Comparison of ENCODE assay signal across 7 cellular contexts in genomic region chr20:24929867-24930723, GRCh38. TPM values are rescaled to one million over a fixed set of nuclear protein-coding genes. Genes with fewer than 3 reads are reported as not detected.
A peak's percentile ranks its signal among the peaks of the same experiment; 100 is the strongest.
DNase-seq lines count a peak whose midpoint lies in the region; ATAC-seq and TF ChIP-seq lines count a peak whose summit lies in the region.
"Not testable (repeated sequence)": the region's sequence is repeated elsewhere in the genome, so short reads cannot be mapped to it uniquely, and the experiment has no call there.

No MANE protein-coding gene starts in this region.

- H3K36me3 ChIP-seq in endodermal cell (ENCODE audit: control insufficient read depth, insufficient read depth, low read length); right lobe of liver: not testable (repeated sequence)

- TF ChIP-seq POLR2A in right lobe of liver (IDR thresholded peaks at IDR 0.05), result not testable (repeated sequence)

- H3K4me3 ChIP-seq in endodermal cell (ENCODE audit: low read length), result not testable (repeated sequence)
- H3K4me3 ChIP-seq in right lobe of liver, result peak overlapping the region in 1 of 3 donors; percentile 10

- 88 to 92% methylated on average over 11 to 13 of the region's 13 CpGs for WGBS in endodermal cell (ENCODE audit: insufficient coverage in 1 of 2, insufficient read length in 1 of 2), 2 experiments
- 32% methylated on average over 8 of the region's 13 CpGs for WGBS in right lobe of liver (ENCODE audit: insufficient coverage, low coverage, low lambda C conversion rate, missing lambda C conversion rate)

- TF ChIP-seq CTCF in endodermal cell (conservative IDR thresholded peaks at IDR 0.05); progenitor cell of endocrine pancreas (IDR thresholded peaks at IDR 0.05; ENCODE audit: unreplicated experiment): not testable (repeated sequence)
- peak in 2 of 4 donors; percentile 12 to 28 for TF ChIP-seq CTCF in right lobe of liver (IDR thresholded peaks at IDR 0.05)

- H3K4me1 Mint-ChIP-seq in activated T-helper 2 cell treated with anti-CD3 and anti-CD28 coated beads, Interferon-gamma antibody, Interleukin-2, Interleukin-4, amounts not matched to agents 10 μg/mL and 5 μg/mL and 100 μg/mL, durations not matched to agents 14 hours and 24 hours and 36 hours (ENCODE audit: low read depth), result peaks cover 34% of the 10 kb centered on the region
- H3K4me1 Mint-ChIP-seq in endodermal cell, result peaks cover 15% of the 10 kb centered on the region
- H3K4me1 Mint-ChIP-seq in progenitor cell of endocrine pancreas (ENCODE audit: low read depth), result peaks cover 19% of the 10 kb centered on the region

- peak overlapping the region; percentile 49 for H3K27ac Mint-ChIP-seq in activated T-helper 2 cell treated with anti-CD3 and anti-CD28 coated beads, Interferon-gamma antibody, Interleukin-2, Interleukin-4, amounts not matched to agents 10 μg/mL and 5 μg/mL and 100 μg/mL, durations not matched to agents 14 hours and 24 hours and 36 hours
- H3K27ac Mint-ChIP-seq in endodermal cell (peak overlapping the region; percentile 66), progenitor cell of endocrine pancreas (peak overlapping the region; percentile 99)

- DNase-seq in DMS53 treated with DMSO at 0.1 percent for 48 hours (lab: John Stamatoyannopoulos, UW; ENCODE audit: unreplicated experiment) (peak; percentile 92), NCI-H1048 (lab: John Stamatoyannopoulos, UW) (peak; percentile 76), NCI-H774 (lab: John Stamatoyannopoulos, UW) (peak; percentile 68), right lobe of liver (peak in 1 of 3 donors; percentile 75), progenitor cell of endocrine pancreas (ENCODE audit: low spot score, unreplicated experiment) (peak; percentile 40)
- not testable (repeated sequence) for DNase-seq in activated T-helper 2 cell treated with anti-CD3 and anti-CD28 coated beads, Interferon-gamma antibody, Interleukin-2, Interleukin-4, amounts not matched to agents 10 μg/mL and 5 μg/mL and 100 μg/mL, durations not matched to agents 14 hours and 24 hours and 36 hours (ENCODE audit: low spot score); endodermal cell

- intact Hi-C loops in activated T-helper 2 cell treated with anti-CD3 and anti-CD28 coated beads, Interferon-gamma antibody, Interleukin-2, Interleukin-4, amounts not matched to agents 10 μg/mL and 5 μg/mL and 100 μg/mL, durations not matched to agents 14 hours and 24 hours and 36 hours (cut with micrococcal nuclease); right lobe of liver (cut with DNase I): not testable (repeated sequence)

- not testable (repeated sequence) for H3K9me3 Mint-ChIP-seq in activated T-helper 2 cell treated with anti-CD3 and anti-CD28 coated beads, Interferon-gamma antibody, Interleukin-2, Interleukin-4, amounts not matched to agents 10 μg/mL and 5 μg/mL and 100 μg/mL, durations not matched to agents 14 hours and 24 hours and 36 hours; progenitor cell of endocrine pancreas (ENCODE audit: low read depth)
- H3K9me3 Mint-ChIP-seq in endodermal cell, result peaks cover 11% of the 10 kb centered on the region

- not testable (repeated sequence) for H3K36me3 Mint-ChIP-seq in activated T-helper 2 cell treated with anti-CD3 and anti-CD28 coated beads, Interferon-gamma antibody, Interleukin-2, Interleukin-4, amounts not matched to agents 10 μg/mL and 5 μg/mL and 100 μg/mL, durations not matched to agents 14 hours and 24 hours and 36 hours (ENCODE audit: low read depth); endodermal cell (ENCODE audit: low read depth); progenitor cell of endocrine pancreas (ENCODE audit: insufficient read depth)

- H3K9me3 ChIP-seq in endodermal cell (ENCODE audit: control insufficient read depth, low read length); right lobe of liver: not testable (repeated sequence)

- not testable (repeated sequence) for H3K4me1 ChIP-seq in endodermal cell (ENCODE audit: control insufficient read depth, insufficient read depth, low read length); right lobe of liver

- H3K9ac ChIP-seq in endodermal cell (ENCODE audit: extremely low read depth, low read length, poor library complexity, severe bottlenecking), result not testable (repeated sequence)

- ATAC-seq in right lobe of liver, result peak; percentile 46 to 61 (median 54)

- not testable (repeated sequence) for H3K27me3 ChIP-seq in endodermal cell (ENCODE audit: control insufficient read depth, insufficient read depth, low read length, poor library complexity, severe bottlenecking); right lobe of liver

- H3K27me3 Mint-ChIP-seq in activated T-helper 2 cell treated with anti-CD3 and anti-CD28 coated beads, Interferon-gamma antibody, Interleukin-2, Interleukin-4, amounts not matched to agents 10 μg/mL and 5 μg/mL and 100 μg/mL, durations not matched to agents 14 hours and 24 hours and 36 hours (ENCODE audit: low read depth); endodermal cell (ENCODE audit: insufficient read depth); progenitor cell of endocrine pancreas: not testable (repeated sequence)

- not testable (repeated sequence) for H3K27ac ChIP-seq in endodermal cell (ENCODE audit: low read depth, low read length)
- peak overlapping the region in 2 of 3 donors; percentile 24 to 56 for H3K27ac ChIP-seq in right lobe of liver

- not testable (repeated sequence) for H3K4me3 Mint-ChIP-seq in activated T-helper 2 cell treated with anti-CD3 and anti-CD28 coated beads, Interferon-gamma antibody, Interleukin-2, Interleukin-4, amounts not matched to agents 10 μg/mL and 5 μg/mL and 100 μg/mL, durations not matched to agents 14 hours and 24 hours and 36 hours (ENCODE audit: low read depth); endodermal cell
- H3K4me3 Mint-ChIP-seq in progenitor cell of endocrine pancreas (ENCODE audit: low read depth), result peak overlapping the region; percentile 58

RNA-seq across cellular contexts. Expression of gene CST7, which starts 19.0 kb away (rescaled TPM):
- 115 and 121 TPM in 2 replicates for total RNA-seq in activated T-helper 2 cell treated with anti-CD3 and anti-CD28 coated beads, Interferon-gamma antibody, Interleukin-2, Interleukin-4, amounts not matched to agents 10 μg/mL and 5 μg/mL and 100 μg/mL, durations not matched to agents 14 hours and 24 hours and 36 hours
- total RNA-seq in endodermal cell, result not detected
- not detected for polyA plus RNA-seq in endodermal cell (2013, experiment 1 of 2)
- not detected for polyA plus RNA-seq in endodermal cell (2013, experiment 2 of 2)
- 1 to 10 TPM; 1.1 to 4.6 (median 1.5) TPM for total RNA-seq in right lobe of liver
- total RNA-seq in progenitor cell of endocrine pancreas, result not detected in 2 replicates

Comparison
In these comparisons a context has a peak if more than half of its experiments do, and no peak if none do; other contexts are left out.
1. H3K27ac Mint-ChIP-seq: peak in every context shown above with its lines; median percentile 99 in progenitor cell of endocrine pancreas; 66 in endodermal cell; 49 in activated T-helper 2 cell treated with anti-CD3 and anti-CD28 coated beads, Interferon-gamma antibody, Interleukin-2, Interleukin-4, amounts not matched to agents 10 μg/mL and 5 μg/mL and 100 μg/mL, durations not matched to agents 14 hours and 24 hours and 36 hours.
2. RNA of gene CST7, which starts 19.0 kb away (total RNA-seq): 115 to 121 TPM in activated T-helper 2 cell treated with anti-CD3 and anti-CD28 coated beads, Interferon-gamma antibody, Interleukin-2, Interleukin-4, amounts not matched to agents 10 μg/mL and 5 μg/mL and 100 μg/mL, durations not matched to agents 14 hours and 24 hours and 36 hours; 1.1 to 4.6 TPM in right lobe of liver, not detected in endodermal cell and not detected in progenitor cell of endocrine pancreas; every median in the first group is over 10 times any median in the second.